Comparison of ENCODE assay signal across 9 cellular contexts in genomic region chr10:95374597-95375209, GRCh38.
A peak's percentile ranks its signal among the peaks of the same experiment; 100 is the strongest.
DNase-seq lines count a peak whose midpoint lies in the region; ATAC-seq, FAIRE-seq and TF ChIP-seq lines count a peak whose summit lies in the region.
"Had no signal": no experiment of that assay in that cellular context is flagged by ENCODE, and none has a peak within 500 bp of the region (broad histone marks: within the 10 kb centered on the region; RNA-seq: fewer than 3 reads in every experiment).

No MANE protein-coding gene starts in this region.

- peak; percentile 87 to 88 (median 87) for TF ChIP-seq CTCF in K562 (IDR thresholded peaks at IDR 0.05 in 2 of 3, conservative IDR thresholded peaks at IDR 0.05 in 1 of 3; ENCODE audit: insufficient read depth in 2 of 3, low read depth in 1 of 3, low read length in 3 of 3)

- no peak overlapping the region for H3K4me3 Mint-ChIP-seq in immature natural killer cell

- H2AFZ ChIP-seq in K562 (ENCODE audit: low read depth, low read length): no peak overlapping the region

- H3K27ac ChIP-seq in K562 (ENCODE audit: extremely low read depth, low read depth, low read length): no peak overlapping the region
- H3K27ac ChIP-seq: skin epidermis had no signal

- ATAC-seq in HG02571 (IDR thresholded peaks at IDR 0.05; ENCODE audit: unreplicated experiment): peak; percentile 90
- ATAC-seq in K562: peak; percentile 99

- H3K4me2 ChIP-seq in K562 (ENCODE audit: insufficient read depth, low read length): no peak overlapping the region

- H3K36me3 Mint-ChIP-seq in immature natural killer cell: peaks cover 5 to 16% (median 5%) of the 10 kb centered on the region in 3 donors

- in situ Hi-C loops in K562 (cut with MboI): loop anchor here (5.0 to 25.0 kb wide), 2 partner anchors 228 to 463 kb away; no protein-coding TSS in a partner anchor

- peak; percentile 87 to 96 for TF ChIP-seq RAD21 in K562 (CRISPR knock-in tag; conservative IDR thresholded peaks at IDR 0.05 in 1 of 2, IDR thresholded peaks at IDR 0.05 in 1 of 2)

- H3K79me2 ChIP-seq in K562 (ENCODE audit: control insufficient read depth, insufficient read depth, low read length): no peaks in the 10 kb centered on the region

- no peaks in the 10 kb centered on the region for H3K27me3 ChIP-seq in K562 (ENCODE audit: control insufficient read depth in 2 of 2, insufficient read depth in 2 of 2, low read length in 2 of 2)

- peaks cover 0 to 13% (median 5%) of the 10 kb centered on the region in 3 donors for H3K27me3 Mint-ChIP-seq in immature natural killer cell (ENCODE audit: low read depth in 3 of 3)

- no peak overlapping the region for H3K9ac ChIP-seq in K562 (ENCODE audit: insufficient read depth in 1 of 2, low read depth in 2 of 2, low read length in 2 of 2)

- H3K4me3 ChIP-seq in K562: no peak overlapping the region
- H3K4me3 ChIP-seq: skin epidermis had no signal

- no peaks in the 10 kb centered on the region for H3K9me3 ChIP-seq in K562 (replicated peaks; ENCODE audit: control insufficient read depth, insufficient read depth, low read depth, low read length)

- no peaks in the 10 kb centered on the region for H3K9me1 ChIP-seq in K562 (ENCODE audit: control insufficient read depth, insufficient read depth, low read length)

- intact Hi-C loops in K562 (cut with micrococcal nuclease): loop anchor here (1.0 to 10.0 kb wide), 3 partner anchors 53 to 470 kb away; no protein-coding TSS in a partner anchor

- TF ChIP-seq POLR2A in K562 (conservative IDR thresholded peaks at IDR 0.05): no peak

- FAIRE-seq in K562 (lab: Jason Lieb, UNC): peak; percentile 99

- peak; percentile 26 for DNase-seq in activated gamma-delta T cell treated with Interleukin-2 at 50 U/mL for 16 hours
- DNase-seq in activated gamma-delta T cell (lab: John Stamatoyannopoulos, UW): no peak
- peak; percentile 86 for DNase-seq in NCI-H1092 treated with DMSO at 0.1 percent for 48 hours (lab: John Stamatoyannopoulos, UW)
- DNase-seq in SKM-1 (lab: John Stamatoyannopoulos, UW; ENCODE audit: unreplicated experiment): peak; percentile 84
- DNase-seq in K562 (ENCODE audit: extremely low read depth in 1 of 4, low spot score in 3 of 4): peak; percentile 79 to 86 (median 83)
- DNase-seq in immature natural killer cell: peak; percentile 7 to 24 (median 15)
- peak; percentile 55 to 74 (median 55) for DNase-seq in stimulated activated CD4-positive, alpha-beta T cell treated with anti-CD3 and anti-CD28 coated beads, Interleukin-12 subunit alpha, Interleukin-12 subunit beta, amount 100 ng/mL, for 48 hours (ENCODE audit: low read depth in 2 of 3, low spot score in 1 of 3)

- H4K20me1 ChIP-seq in K562 (replicated peaks; ENCODE audit: control insufficient read depth, insufficient read depth, low read length): no peaks in the 10 kb centered on the region

- no peaks in the 10 kb centered on the region for H3K36me3 ChIP-seq in K562 (ENCODE audit: control insufficient read depth, insufficient read depth, low read length)

- H3K4me1 ChIP-seq in K562 (replicated peaks in 1 of 2; ENCODE audit: control insufficient read depth in 2 of 2, insufficient read depth in 2 of 2, low read length in 2 of 2): no peaks in the 10 kb centered on the region; a peak in 1 of 5 replicates

- no peak for TF ChIP-seq EP300 in K562 (IDR thresholded peaks at IDR 0.05; ENCODE audit: low read length)

- H3K27ac Mint-ChIP-seq in immature natural killer cell: no peak overlapping the region

- peaks cover 0 to 17% (median 6%) of the 10 kb centered on the region in 6 donors for H3K9me3 Mint-ChIP-seq in immature natural killer cell

- CTCF ChIA-PET in K562 (lab: Yijun Ruan, JAX; ENCODE audit: low intra/inter-chr PET ratio): interaction anchor here (5.0 kb wide), 1 partner anchor 226 kb away, joined by 36 read pairs; no protein-coding TSS in a partner anchor

- WGBS in K562 (ENCODE audit: insufficient coverage, low coverage, missing lambda C conversion rate): 3% methylated on average over 5 of the region's 5 CpGs

- POLR2A ChIA-PET in K562 (lab: Yijun Ruan, JAX): interaction anchor here (0.5 to 1.9 kb wide), 7 partner anchors 9 to 875 kb away, joined by 3 to 10 read pairs (median 3); no protein-coding TSS in a partner anchor

- no peaks in the 10 kb centered on the region for H3K4me1 Mint-ChIP-seq in immature natural killer cell

- BruUV-seq in K562 (replicated peaks; lab: Mats Ljungman, UMichigan): no TSS peak

TF ChIP-seq in K562, 482 proteins besides CTCF, POLR2A, EP300 and RAD21 (continues in another document):
- peak; percentile 35; the same call in 1 of the 2 replicates for TF ChIP-seq VEZF1 (CRISPR knock-in tag; IDR thresholded peaks at IDR 0.05)
- TF ChIP-seq NEUROD1 (IDR thresholded peaks at IDR 0.05; ENCODE audit: borderline replicate concordance, low read depth, low read length, partially characterized antibody): no peak
- TF ChIP-seq CHAMP1 (IDR thresholded peaks at IDR 0.05): 0 out of 2 replicates have a peak, but pooled peaks have one; percentile 19
- peak in 1 of 2 experiments; percentile 31; a peak in 1 of 4 replicates for TF ChIP-seq RCOR1 (IDR thresholded peaks at IDR 0.05; ENCODE audit: borderline replicate concordance in 1 of 2, low read depth in 2 of 2, low read length in 2 of 2)
- no peak for TF ChIP-seq NFXL1 (CRISPR knock-in tag; IDR thresholded peaks at IDR 0.05)
- TF ChIP-seq ZNF24 (IDR thresholded peaks at IDR 0.05): 0 out of 2 replicates have a peak, but pooled peaks have one; percentile 26
- no peak for TF ChIP-seq TARDBP (IDR thresholded peaks at IDR 0.05)
- TF ChIP-seq TFAP4 (CRISPR knock-in tag; IDR thresholded peaks at IDR 0.05; ENCODE audit: borderline replicate concordance): peak; percentile 19; the same call in 1 of the 2 replicates
- TF ChIP-seq DEAF1 (CRISPR knock-in tag; IDR thresholded peaks at IDR 0.05): peak; percentile 83
- no peak for TF ChIP-seq ZNF655 (CRISPR knock-in tag; IDR thresholded peaks at IDR 0.05)
- peak; percentile 95; the same call in 1 of the 2 replicates for TF ChIP-seq STAG1 (CRISPR knock-in tag; IDR thresholded peaks at IDR 0.05; ENCODE audit: borderline replicate concordance)
- TF ChIP-seq SP2 (IDR thresholded peaks at IDR 0.05; ENCODE audit: extremely low read depth, low read depth, low read length, poor library complexity, severe bottlenecking): no peak
